In genomic region chr6:40894962-40895799, GRCh38 we compare ENCODE assay signal across 8 cellular contexts.
DNase-seq lines count a peak whose midpoint lies in the region; ATAC-seq and TF ChIP-seq lines count a peak whose summit lies in the region.

No MANE protein-coding gene starts in this region.

- peaks cover 7% of the 10 kb centered on the region for H3K27me3 Mint-ChIP-seq in activated CD4-positive, alpha-beta T cell treated with anti-CD3 and anti-CD28 coated beads for 36 hours

- H3K4me2 ChIP-seq in MM.1S (ENCODE audit: low read depth, low read length), result no peak overlapping the region

- H3K27ac ChIP-seq in MM.1S (ENCODE audit: low read length), result no peak overlapping the region

- H3K9me3 ChIP-seq in MM.1S (replicated peaks; ENCODE audit: insufficient read depth, low read length), result no peaks in the 10 kb centered on the region

- no peaks in the 10 kb centered on the region for H4K20me1 ChIP-seq in MM.1S (ENCODE audit: insufficient read depth, low read length)

- POLR2A ChIA-PET in activated CD4-positive, alpha-beta T cell treated with anti-CD3 and anti-CD28 coated beads for 36 hours (lab: Charles Lee), result no interaction called here

- no peaks in the 10 kb centered on the region for H3K4me1 Mint-ChIP-seq in activated CD4-positive, alpha-beta T cell treated with anti-CD3 and anti-CD28 coated beads for 36 hours

- H3K27me3 ChIP-seq in MM.1S (replicated peaks; ENCODE audit: insufficient read depth, low read length), result no peaks in the 10 kb centered on the region

- H3K27ac Mint-ChIP-seq in activated CD4-positive, alpha-beta T cell treated with anti-CD3 and anti-CD28 coated beads for 36 hours, result no peak overlapping the region

- H2AFZ ChIP-seq in MM.1S (ENCODE audit: low read length), result no peak overlapping the region

- intact Hi-C loops in activated CD4-positive, alpha-beta T cell treated with anti-CD3 and anti-CD28 coated beads for 36 hours (cut with DNase I, micrococcal nuclease), result no loop called here

- H3K9me2 ChIP-seq in MM.1S (replicated peaks; ENCODE audit: insufficient read depth, low read length), result no peaks in the 10 kb centered on the region

- H3K36me3 Mint-ChIP-seq in activated CD4-positive, alpha-beta T cell treated with anti-CD3 and anti-CD28 coated beads for 36 hours (ENCODE audit: low read depth), result no peaks in the 10 kb centered on the region

- TF ChIP-seq CTCF in AG10803 (conservative IDR thresholded peaks at IDR 0.05; ENCODE audit: low read length) (peak; percentile 79), MM.1S (IDR thresholded peaks at IDR 0.05; ENCODE audit: low read length) (no peak)

- ATAC-seq in activated CD4-positive, alpha-beta T cell treated with anti-CD3 and anti-CD28 coated beads for 36 hours, result no peak
- ATAC-seq in GM19023 (IDR thresholded peaks at IDR 0.05; ENCODE audit: unreplicated experiment), result no peak
- no peak for ATAC-seq in GM21529 (IDR thresholded peaks at IDR 0.05; ENCODE audit: unreplicated experiment)

- no peaks in the 10 kb centered on the region for H3K79me2 ChIP-seq in MM.1S (ENCODE audit: low read length)

- H3K9me3 Mint-ChIP-seq in activated CD4-positive, alpha-beta T cell treated with anti-CD3 and anti-CD28 coated beads for 36 hours (ENCODE audit: low read depth), result no peaks in the 10 kb centered on the region

- H3K36me3 ChIP-seq in MM.1S (replicated peaks; ENCODE audit: insufficient read depth, low read length), result no peaks in the 10 kb centered on the region

- H3F3A ChIP-seq in MM.1S (ENCODE audit: insufficient read depth, low read length), result no peaks in the 10 kb centered on the region

- no peak overlapping the region for H3K4me3 Mint-ChIP-seq in activated CD4-positive, alpha-beta T cell treated with anti-CD3 and anti-CD28 coated beads for 36 hours

- CTCF ChIA-PET in activated CD4-positive, alpha-beta T cell treated with anti-CD3 and anti-CD28 coated beads for 36 hours (lab: Charles Lee), result interaction anchor here (0.6 to 1.6 kb wide), 2 partner anchors 17 to 1335 kb away, joined by 3 to 5 read pairs; no protein-coding TSS in a partner anchor

- H3K4me3 ChIP-seq in AG10803 (ENCODE audit: low read length) (no peak overlapping the region), MM.1S (ENCODE audit: low read length) (no peak overlapping the region)

- DNase-seq in AG10803 (ENCODE audit: low read depth) (peak; percentile 70), LoVo (ENCODE audit: low spot score) (peak; percentile 24), dermis blood vessel endothelial cell (peak; percentile 78), lung microvascular endothelial cell (ENCODE audit: low read depth in 2 of 2) (peak; percentile 37 to 69), MM.1S (no peak)
- no peak for DNase-seq in activated CD4-positive, alpha-beta T cell treated with anti-CD3 and anti-CD28 coated beads for 36 hours

- H3K4me1 ChIP-seq in MM.1S (ENCODE audit: low read length), result no peaks in the 10 kb centered on the region

- H3K9ac ChIP-seq in MM.1S (ENCODE audit: low read length), result no peak overlapping the region

Comparison
In these comparisons a context has a peak if more than half of its experiments do, and no peak if none do; other contexts are left out.
1. DNase-seq: peak in AG10803 (single experiment), LoVo (single experiment), dermis blood vessel endothelial cell (single experiment) and lung microvascular endothelial cell (2 of 2); none in activated CD4-positive, alpha-beta T cell treated with anti-CD3 and anti-CD28 coated beads for 36 hours (single experiment) and MM.1S (single experiment).